Comparison of ENCODE assay signal across 8 cellular contexts in the genomic region with DNA sequence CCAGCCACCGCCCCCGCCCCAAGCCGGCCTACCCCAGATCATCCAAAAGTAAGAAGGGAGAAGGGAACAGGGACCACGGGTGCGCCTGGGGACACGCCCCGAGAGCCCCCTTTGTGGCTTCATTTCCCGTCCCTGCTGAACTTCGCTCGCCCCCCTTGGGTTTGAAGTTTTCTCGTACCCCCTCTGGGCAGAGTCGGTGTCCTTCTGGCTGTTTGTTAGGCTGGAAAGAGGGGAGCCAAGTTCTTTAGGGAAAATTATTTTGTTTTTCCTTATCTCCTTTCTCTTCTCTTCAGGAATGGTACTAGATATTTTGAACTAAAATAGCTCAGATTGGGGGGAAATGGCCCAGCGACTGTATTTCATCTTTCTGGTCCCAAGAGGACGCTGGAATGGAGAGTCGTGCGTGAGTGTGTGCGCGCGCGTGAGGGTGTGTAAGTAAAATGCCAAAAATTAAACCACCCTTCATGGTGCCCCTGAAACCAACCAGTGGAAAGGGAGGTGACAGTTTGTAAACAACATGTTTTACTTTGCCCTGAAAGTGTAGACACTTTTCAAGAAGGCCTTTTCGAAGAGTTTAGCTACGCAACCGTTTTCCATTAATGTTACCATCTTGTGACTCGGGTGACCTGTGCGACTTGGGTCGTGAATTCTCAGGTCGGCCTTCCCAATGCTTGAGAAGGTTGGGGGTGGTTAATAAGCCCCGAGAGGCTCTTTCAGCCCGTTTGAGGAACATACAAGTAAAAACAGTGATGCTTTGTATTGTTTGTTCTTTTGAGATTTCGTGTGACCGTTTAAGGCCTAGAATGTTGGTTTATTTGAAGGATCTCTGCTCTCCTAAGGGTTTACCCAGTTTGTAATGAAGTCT. TPM values are rescaled to one million over a fixed set of nuclear protein-coding genes. Genes with fewer than 3 reads are reported as not detected.
DNase-seq lines count a peak whose midpoint lies in the region; ATAC-seq, FAIRE-seq and TF ChIP-seq lines count a peak whose summit lies in the region.

No MANE protein-coding gene starts in this region.

- no peaks in the 10 kb centered on the region for H3K36me3 ChIP-seq in ACC112 (ENCODE audit: insufficient read depth, low read length)

- H3K27me3 Mint-ChIP-seq in HFFc6 (ENCODE audit: insufficient read depth) (peaks cover 46% of the 10 kb centered on the region), brain (peaks cover 90% of the 10 kb centered on the region)
- H3K27me3 Mint-ChIP-seq in naive thymus-derived CD8-positive, alpha-beta T cell = peaks cover 39 to 82% (median 48%) of the 10 kb centered on the region in 5 donors

- FAIRE-seq in HTR-8/SVneo (lab: Jason Lieb, UNC) = no peak

- peaks cover 4% of the 10 kb centered on the region for H3K4me1 ChIP-seq in ACC112 (ENCODE audit: control insufficient read depth, insufficient read depth, low read length, unreplicated experiment)

- no peak overlapping the region for H3K27ac ChIP-seq in ACC112 (ENCODE audit: low read depth, low read length)

- H3K36me3 Mint-ChIP-seq in HFFc6 (ENCODE audit: low read depth) (no peaks in the 10 kb centered on the region), brain (no peaks in the 10 kb centered on the region)
- H3K36me3 Mint-ChIP-seq in naive thymus-derived CD8-positive, alpha-beta T cell = no peaks in the 10 kb centered on the region

- DNase-seq in HFFc6 (no peak), hypothalamus (lab: John Stamatoyannopoulos, UW) (no peak), GM19240 (ENCODE audit: insufficient read length, low spot score) (no peak), HTR-8/SVneo (ENCODE audit: insufficient read length, low spot score) (no peak)
- DNase-seq in naive thymus-derived CD8-positive, alpha-beta T cell = no peak

- peak overlapping the region; percentile 19 for H2AFZ ChIP-seq in ACC112 (ENCODE audit: low read length, unreplicated experiment)

- TF ChIP-seq CTCF in HFFc6 (IDR thresholded peaks at IDR 0.05) (no peak), brain (conservative IDR thresholded peaks at IDR 0.05) (peak in 1 of 2 experiments; percentile 13)

- POLR2A ChIA-PET in naive thymus-derived CD8-positive, alpha-beta T cell (lab: Charles Lee) = interaction anchor here (1.2 kb wide), 1 partner anchor 10 kb away, joined by 3 read pairs; no protein-coding TSS in a partner anchor

- H3K4me3 ChIP-seq in ACC112 (ENCODE audit: low read depth, low read length) = peak overlapping the region; percentile 80

- peaks cover 56% of the 10 kb centered on the region for H3K27me3 ChIP-seq in ACC112 (ENCODE audit: insufficient read depth, low read length)

- no peak for ATAC-seq in naive thymus-derived CD8-positive, alpha-beta T cell
- ATAC-seq in HG02642 (IDR thresholded peaks at IDR 0.05; ENCODE audit: poor library complexity, unreplicated experiment) = no peak

- no peaks in the 10 kb centered on the region for H3K79me2 ChIP-seq in ACC112 (ENCODE audit: control insufficient read depth, insufficient read depth, low read length, unreplicated experiment)

- H3K9me3 Mint-ChIP-seq in HFFc6 (no peaks in the 10 kb centered on the region), brain (no peaks in the 10 kb centered on the region)
- no peaks in the 10 kb centered on the region for H3K9me3 Mint-ChIP-seq in naive thymus-derived CD8-positive, alpha-beta T cell

- H3K27ac Mint-ChIP-seq in HFFc6 = no peak overlapping the region
- peak overlapping the region in 3 of 5 experiments; percentile 45 to 74 (median 72) for H3K27ac Mint-ChIP-seq in brain
- no peak overlapping the region for H3K27ac Mint-ChIP-seq in naive thymus-derived CD8-positive, alpha-beta T cell

- H3K4me3 Mint-ChIP-seq in HFFc6 (peak overlapping the region; percentile 54; the same call in 1 of the 2 replicates), brain (peak overlapping the region; percentile 78 to 95 (median 86))
- peak overlapping the region; percentile 51 to 79 (median 68) for H3K4me3 Mint-ChIP-seq in naive thymus-derived CD8-positive, alpha-beta T cell

- H3K4me1 Mint-ChIP-seq in HFFc6 (ENCODE audit: low read depth) (peaks cover 34% of the 10 kb centered on the region), brain (peaks cover 49% of the 10 kb centered on the region)
- peaks cover 12 to 40% (median 26%) of the 10 kb centered on the region in 4 donors for H3K4me1 Mint-ChIP-seq in naive thymus-derived CD8-positive, alpha-beta T cell

RNA-seq across cellular contexts. Expression of gene RBM20, which starts 0.7 kb away (rescaled TPM):
- total RNA-seq in HFFc6 (2021; fragmentation: NEBNext Ultra II Directional; extraction: Animal tissue kit (Norgen Biotek cat#: 25700)) = not detected
- 0.17 TPM for polyA plus RNA-seq in brain (ENCODE audit: insufficient read depth, low read depth, low replicate concordance)
- under 1 TPM; 0.68 to 0.93 TPM for total RNA-seq in naive thymus-derived CD8-positive, alpha-beta T cell
- under 1 TPM; 0.20 to 0.49 (median 0.46) TPM for polyA plus RNA-seq in naive thymus-derived CD8-positive, alpha-beta T cell

Comparison
In these comparisons a context has a peak if more than half of its experiments do, and no peak if none do; other contexts are left out.
1. H3K27ac Mint-ChIP-seq: peak in brain (3 of 5); none in HFFc6 (single experiment) and naive thymus-derived CD8-positive, alpha-beta T cell (0 of 10).
2. Peak in every context shown above with its lines, with median percentiles within 50 percentile points of each other: H3K4me3 Mint-ChIP-seq.